ENCODE assay signal across 29 cellular contexts in genomic region chr15:77311020-77311419, GRCh38.
"Had no signal": no experiment of that assay in that cellular context is flagged by ENCODE, and none has a peak within 500 bp of the region (broad histone marks: within the 10 kb centered on the region; RNA-seq: fewer than 3 reads in every experiment).

No MANE protein-coding gene starts in this region.

- H3K27ac ChIP-seq: body of pancreas, breast epithelium, SJCRH30, SK-N-MC, WERI-Rb-1 had no signal

- DNase-seq: activated CD4-positive, alpha-beta T cell treated with anti-CD3 and anti-CD28 coated beads for 1 hour; activated CD4-positive, alpha-beta T cell treated with anti-CD3 and anti-CD28 coated beads, Interleukin-2, amount 10 ng/mL, durations not matched to agents 24 days and 14 days; activated CD4-positive, alpha-beta T cell treated with anti-CD3 and anti-CD28 coated beads, Interleukin-2, amount 50 U/mL, for 4 hours; activated CD4-positive, CD25-positive, alpha-beta regulatory T cell; activated CD8-positive, alpha-beta T cell treated with anti-CD3 and anti-CD28 coated beads for 36 hours; activated effector memory CD4-positive, alpha-beta T cell treated with anti-CD3 and anti-CD28 coated beads, Interleukin-2, amount 50 U/mL, for 16 hours; activated naive CD4-positive, alpha-beta T cell; activated naive CD4-positive, alpha-beta T cell treated with anti-CD3 and anti-CD28 coated beads, Interleukin-2, amount 50 U/mL, for 16 hours; activated naive CD8-positive, alpha-beta T cell treated with anti-CD3 and anti-CD28 coated beads for 36 hours; activated T-cell treated with anti-CD3 and anti-CD28 coated beads, Interleukin-2, amount 50 U/mL, for 1 hour; activated T-cell treated with anti-CD3 and anti-CD28 coated beads, Interleukin-2, amount 50 U/mL, for 72 hours; body of pancreas; NCI-H1105; NCI-H1417 treated with DMSO at 0.1 percent for 48 hours; NCI-H187 treated with DMSO at 0.1 percent for 48 hours; NCI-H2081; NCI-H2171 treated with DMSO at 0.1 percent for 48 hours; NCI-H2227 treated with DMSO at 0.1 percent for 48 hours; NCI-H446; NCI-H510A treated with DMSO at 0.1 percent for 48 hours; SHP77; SJCRH30; T1000; WERI-Rb-1 had no signal

- H3K27ac Mint-ChIP-seq: activated CD4-positive, alpha-beta T cell treated with anti-CD3 and anti-CD28 coated beads, Interleukin-2, amount 10 ng/mL, durations not matched to agents 24 days and 14 days; activated CD8-positive, alpha-beta T cell treated with anti-CD3 and anti-CD28 coated beads for 36 hours; activated naive CD8-positive, alpha-beta T cell treated with anti-CD3 and anti-CD28 coated beads for 36 hours; activated T-cell treated with anti-CD3 and anti-CD28 coated beads, Interleukin-2, amount 50 U/mL, for 72 hours; activated T-helper 17 cell treated with anti-CD3 and anti-CD28 coated beads, Interleukin-2, amount 50 U/mL, for 72 hours had no signal

- ATAC-seq: activated CD8-positive, alpha-beta T cell treated with anti-CD3 and anti-CD28 coated beads for 36 hours; activated T-cell treated with anti-CD3 and anti-CD28 coated beads, Interleukin-2, amount 50 U/mL, for 72 hours; activated T-helper 17 cell treated with anti-CD3 and anti-CD28 coated beads, Interleukin-2, amount 50 U/mL, for 72 hours; body of pancreas; Panc1 had no signal

- H3K27me3 ChIP-seq: body of pancreas, breast epithelium, SJCRH30 had no signal

- H3K4me1 Mint-ChIP-seq: activated T-helper 17 cell treated with anti-CD3 and anti-CD28 coated beads, Interleukin-2, amount 50 U/mL, for 72 hours had no signal

- H3K4me3 ChIP-seq: body of pancreas, breast epithelium, SJCRH30, SK-N-MC had no signal

- H3K9me3 Mint-ChIP-seq: activated CD4-positive, alpha-beta T cell treated with anti-CD3 and anti-CD28 coated beads, Interleukin-2, amount 10 ng/mL, durations not matched to agents 24 days and 14 days; activated CD8-positive, alpha-beta T cell treated with anti-CD3 and anti-CD28 coated beads for 36 hours; activated naive CD8-positive, alpha-beta T cell treated with anti-CD3 and anti-CD28 coated beads for 36 hours; activated T-cell treated with anti-CD3 and anti-CD28 coated beads, Interleukin-2, amount 50 U/mL, for 72 hours; activated T-helper 17 cell treated with anti-CD3 and anti-CD28 coated beads, Interleukin-2, amount 50 U/mL, for 72 hours had no signal

- H3K9me3 ChIP-seq: body of pancreas, breast epithelium, SJCRH30 had no signal

- H3K36me3 ChIP-seq: breast epithelium, SJCRH30, WERI-Rb-1 had no signal

- FAIRE-seq: astrocyte had no signal

- H3K27me3 Mint-ChIP-seq: activated CD4-positive, alpha-beta T cell treated with anti-CD3 and anti-CD28 coated beads, Interleukin-2, amount 10 ng/mL, durations not matched to agents 24 days and 14 days; activated CD8-positive, alpha-beta T cell treated with anti-CD3 and anti-CD28 coated beads for 36 hours; activated naive CD8-positive, alpha-beta T cell treated with anti-CD3 and anti-CD28 coated beads for 36 hours; activated T-helper 17 cell treated with anti-CD3 and anti-CD28 coated beads, Interleukin-2, amount 50 U/mL, for 72 hours had no signal

- H3K4me3 Mint-ChIP-seq: activated CD4-positive, alpha-beta T cell treated with anti-CD3 and anti-CD28 coated beads, Interleukin-2, amount 10 ng/mL, durations not matched to agents 24 days and 14 days; activated CD8-positive, alpha-beta T cell treated with anti-CD3 and anti-CD28 coated beads for 36 hours; activated naive CD8-positive, alpha-beta T cell treated with anti-CD3 and anti-CD28 coated beads for 36 hours; activated T-cell treated with anti-CD3 and anti-CD28 coated beads, Interleukin-2, amount 50 U/mL, for 72 hours; activated T-helper 17 cell treated with anti-CD3 and anti-CD28 coated beads, Interleukin-2, amount 50 U/mL, for 72 hours had no signal

- H3K4me1 ChIP-seq: body of pancreas, breast epithelium, SJCRH30 had no signal
